11 cellular contexts compared by ENCODE assay signal in the genomic region with DNA sequence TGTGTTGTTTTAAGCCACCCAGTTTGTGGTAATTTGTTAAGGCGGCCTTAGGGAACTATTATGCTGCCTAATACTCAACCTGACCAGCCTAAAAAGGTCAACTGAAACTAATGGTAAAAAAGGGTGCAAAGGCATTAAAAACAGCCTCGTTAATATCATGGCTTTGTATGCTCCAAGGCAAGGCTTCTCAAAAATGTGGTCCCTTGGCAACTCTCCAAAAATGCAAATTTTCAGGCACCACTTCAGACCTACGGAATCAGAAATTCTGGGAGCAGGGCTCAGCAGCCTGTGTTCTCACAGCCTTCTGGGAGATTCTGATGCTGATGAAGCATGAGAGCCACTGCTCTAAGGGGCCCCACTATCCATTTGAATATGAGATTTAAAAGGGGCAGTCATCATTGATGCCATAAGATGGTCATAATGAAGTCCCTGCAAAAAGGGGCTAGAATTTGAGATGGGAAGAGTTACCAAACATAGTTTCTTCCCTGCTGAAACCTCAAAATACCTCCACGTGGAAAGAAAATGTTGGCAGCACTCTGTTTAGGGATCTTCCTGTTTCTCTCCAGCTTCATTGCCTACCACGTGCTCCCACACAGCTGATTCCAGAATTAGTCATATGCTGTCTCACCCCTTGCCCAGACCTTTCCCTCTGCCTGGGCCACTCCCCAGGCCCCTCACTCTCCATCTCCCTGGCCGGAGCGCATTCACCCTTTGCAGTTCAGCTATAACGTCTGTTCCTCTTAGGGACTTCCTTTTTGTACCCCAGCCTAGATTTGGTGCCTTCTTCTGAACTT. TPM values are rescaled to one million over a fixed set of nuclear protein-coding genes. Genes with fewer than 3 reads are reported as not detected.
A peak's percentile ranks its signal among the peaks of the same experiment; 100 is the strongest.
DNase-seq lines count a peak whose midpoint lies in the region; ATAC-seq and TF ChIP-seq lines count a peak whose summit lies in the region.
"Had no signal": no experiment of that assay in that cellular context is flagged by ENCODE, and none has a peak within 500 bp of the region (broad histone marks: within the 10 kb centered on the region; RNA-seq: fewer than 3 reads in every experiment).

No MANE protein-coding gene starts in this region.

- H2AFZ ChIP-seq in mammary epithelial cell (ENCODE audit: low read depth, low read length): peak overlapping the region; percentile 10

- H3K27ac ChIP-seq in mammary epithelial cell (ENCODE audit: insufficient read depth, low read depth, low read length) (no peak overlapping the region), liver (ENCODE audit: low read depth in 1 of 2, low read length in 2 of 2) (no peak overlapping the region), suprapubic skin (no peak overlapping the region)

- no peaks in the 10 kb centered on the region for H3K27me3 ChIP-seq in mammary epithelial cell (ENCODE audit: insufficient read depth, low read length)
- H3K27me3 ChIP-seq in liver (ENCODE audit: control insufficient read depth in 4 of 4, insufficient read depth in 4 of 4, low read length in 3 of 4): no peaks in the 10 kb centered on the region
- H3K27me3 ChIP-seq in suprapubic skin: no peaks in the 10 kb centered on the region

- WGBS in mammary epithelial cell (ENCODE audit: low coverage, missing lambda C conversion rate): 54% methylated on average over 8 of the region's 8 CpGs
- 71% methylated on average over 8 of the region's 8 CpGs for WGBS in liver
- 41% methylated on average over 8 of the region's 8 CpGs for WGBS in suprapubic skin

- TF ChIP-seq POLR2A in suprapubic skin (IDR thresholded peaks at IDR 0.05): no peak

- in situ Hi-C loops in mammary epithelial cell (cut with MboI; ENCODE audit: low sequenced_read_pairs in 2 of 2): no loop called here

- no peak for ATAC-seq in esophagus mucosa
- no peak for ATAC-seq in HG03280 (IDR thresholded peaks at IDR 0.05; ENCODE audit: unreplicated experiment)

- dilution Hi-C loops in mammary epithelial cell (cut with HindIII; ENCODE audit: low sequenced_read_pairs): loop anchor here (5.0 kb wide), 2 partner anchors 43 to 52 kb away; no protein-coding TSS in a partner anchor

- CTCF ChIA-PET in mammary epithelial cell (lab: Charles Lee; ENCODE audit: low non-redundant PET): no interaction called here

- TF ChIP-seq RAD21 in Ishikawa (IDR thresholded peaks at IDR 0.05; ENCODE audit: low read depth) (no peak), liver (IDR thresholded peaks at IDR 0.05) (no peak)

- H3K9ac ChIP-seq in mammary epithelial cell (ENCODE audit: insufficient read depth, low read length): no peak overlapping the region
- no peak overlapping the region for H3K9ac ChIP-seq in liver (ENCODE audit: low read depth in 1 of 2, low read length in 2 of 2)

- TF ChIP-seq EP300 in Ishikawa (IDR thresholded peaks at IDR 0.05; ENCODE audit: borderline replicate concordance) (no peak), suprapubic skin (IDR thresholded peaks at IDR 0.05) (no peak)

- intact Hi-C loops in mammary epithelial cell (cut with micrococcal nuclease): loop anchor here (5.0 kb wide), 2 partner anchors 48 to 73 kb away; a partner anchor contains a TSS

- H3K9me3 ChIP-seq in mammary epithelial cell (replicated peaks; ENCODE audit: insufficient read depth, low read length) (no peaks in the 10 kb centered on the region), liver (ENCODE audit: control insufficient read depth in 4 of 4, low read length in 3 of 4) (no peaks in the 10 kb centered on the region), suprapubic skin (no peaks in the 10 kb centered on the region)

- DNase-seq in AG08395 (ENCODE audit: low spot score) (peak; percentile 63), mammary epithelial cell (peak; percentile 59), suprapubic skin (ENCODE audit: low spot score in 2 of 2) (no peak)
- no peak for DNase-seq in activated T-cell treated with anti-CD3 and anti-CD28 coated beads, Interleukin-2, amount 50 U/mL, for 1 hour
- DNase-seq: CD4-positive, alpha-beta T cell; occipital lobe; stimulated activated CD8-positive, alpha-beta memory T cell treated with anti-CD3 and anti-CD28 coated beads, Interleukin-4, amount 100 ng/mL, for 48 hours had no signal

- no peak for TF ChIP-seq CTCF in mammary epithelial cell (conservative IDR thresholded peaks at IDR 0.05 in 1 of 2, IDR thresholded peaks at IDR 0.05 in 1 of 2; ENCODE audit: extremely low read depth in 1 of 2, insufficient read depth in 1 of 2, low read depth in 1 of 2, low read length in 2 of 2)
- no peak for TF ChIP-seq CTCF in liver (IDR thresholded peaks at IDR 0.05; ENCODE audit: low read depth, low read length, missing input control)
- no peak for TF ChIP-seq CTCF in suprapubic skin (IDR thresholded peaks at IDR 0.05)

- H4K20me1 ChIP-seq in mammary epithelial cell (ENCODE audit: insufficient read depth, low read length): no peaks in the 10 kb centered on the region

- no peak overlapping the region for H3K4me2 ChIP-seq in mammary epithelial cell (ENCODE audit: insufficient read depth, low read depth, low read length)

- no peak overlapping the region for H3K4me3 ChIP-seq in mammary epithelial cell (replicated peaks in 1 of 3; ENCODE audit: insufficient read depth in 1 of 3, low read depth in 2 of 3, low read length in 3 of 3)
- H3K4me3 ChIP-seq in liver (ENCODE audit: low read depth in 1 of 3, low read length in 3 of 3): no peak overlapping the region
- no peak overlapping the region for H3K4me3 ChIP-seq in suprapubic skin

- H3K4me1 ChIP-seq in mammary epithelial cell (ENCODE audit: insufficient read depth, low read length) (peaks cover 27% of the 10 kb centered on the region), liver (ENCODE audit: control insufficient read depth in 4 of 4, insufficient read depth in 4 of 4, low read length in 3 of 4) (peaks cover 0 to 6% (median 2%) of the 10 kb centered on the region in 4 donors), suprapubic skin (peaks cover 6% of the 10 kb centered on the region)

- no TSS peak for BruUV-seq in mammary epithelial cell (replicated peaks; lab: Mats Ljungman, UMichigan)

- peaks cover 31% of the 10 kb centered on the region for H3K79me2 ChIP-seq in mammary epithelial cell (ENCODE audit: insufficient read depth, low read length)

- H3K36me3 ChIP-seq in mammary epithelial cell (ENCODE audit: insufficient read depth, low read length) (no peaks in the 10 kb centered on the region), liver (ENCODE audit: control insufficient read depth in 4 of 4, insufficient read depth in 3 of 4, low read depth in 1 of 4, low read length in 3 of 4) (no peaks in the 10 kb centered on the region), suprapubic skin (no peaks in the 10 kb centered on the region)

TF ChIP-seq in Ishikawa, 13 proteins besides CTCF, POLR2A, EP300 and RAD21:
- TF ChIP-seq CREB1 (IDR thresholded peaks at IDR 0.05; ENCODE audit: low read depth): no peak
- peak; percentile 35 for TF ChIP-seq NFIC (IDR thresholded peaks at IDR 0.05)
- TF ChIP-seq ZBTB7A (IDR thresholded peaks at IDR 0.05; ENCODE audit: low read depth): no peak

TF ChIP-seq in liver, 16 proteins besides CTCF, POLR2A, EP300 and RAD21:
- TF ChIP-seq, protein P1, sequence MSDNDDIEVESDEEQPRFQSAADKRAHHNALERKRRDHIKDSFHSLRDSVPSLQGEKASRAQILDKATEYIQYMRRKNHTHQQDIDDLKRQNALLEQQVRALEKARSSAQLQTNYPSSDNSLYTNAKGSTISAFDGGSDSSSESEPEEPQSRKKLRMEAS (IDR thresholded peaks at IDR 0.05): peak; percentile 19
- TF ChIP-seq FOXA1 (IDR thresholded peaks at IDR 0.05) (no peak), YY1 (IDR thresholded peaks at IDR 0.05) (no peak)

RNA-seq across cellular contexts. Expression of a gene that starts 46.7 kb away (rescaled TPM):
- total RNA-seq in mammary epithelial cell (100 to 1,000 TPM; 136 to 140 TPM), liver (10 to 100 TPM; 27.0 to 67.8 TPM), esophagus mucosa (28.6 TPM), suprapubic skin (10 to 100 TPM; 77.8 to 81.3 (median 79.5) TPM)
- polyA plus RNA-seq in mammary epithelial cell (106 TPM), liver (10 to 100 TPM; 19.1 to 62.3 TPM)
- polyA minus RNA-seq in mammary epithelial cell: 144 TPM

Comparison
In these comparisons a context has a peak if more than half of its experiments do, and no peak if none do; other contexts are left out.
1. DNase-seq: peak in AG08395 (single experiment) and mammary epithelial cell (single experiment); none in suprapubic skin (0 of 2) and activated T-cell treated with anti-CD3 and anti-CD28 coated beads, Interleukin-2, amount 50 U/mL, for 1 hour (single experiment).